ENCODE assay signal across 17 cellular contexts in the genomic region with DNA sequence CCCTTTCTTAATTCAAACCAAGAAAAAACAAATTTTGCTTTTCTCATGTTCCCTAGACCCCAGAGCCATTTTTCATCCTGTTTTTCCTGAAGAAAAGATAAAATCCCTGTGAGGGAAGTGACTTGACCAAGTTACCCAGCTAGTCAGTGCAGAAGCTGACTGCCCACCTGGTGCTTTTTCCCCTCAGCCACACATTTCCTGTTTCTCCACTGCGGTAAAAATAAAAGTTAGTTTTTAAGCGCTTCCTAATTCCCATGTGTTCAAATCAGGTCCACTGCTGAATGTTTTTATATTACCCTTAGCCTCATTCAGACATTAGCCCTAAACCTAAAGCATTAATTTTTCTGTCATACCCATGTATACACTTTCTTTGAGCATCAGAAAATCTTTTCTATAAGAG. TPM values are rescaled to one million over a fixed set of nuclear protein-coding genes. Genes with fewer than 3 reads are reported as not detected.
A peak's percentile ranks its signal among the peaks of the same experiment; 100 is the strongest.
DNase-seq lines count a peak whose midpoint lies in the region; ATAC-seq, FAIRE-seq and TF ChIP-seq lines count a peak whose summit lies in the region.
"Had no signal": no experiment of that assay in that cellular context is flagged by ENCODE, and none has a peak within 500 bp of the region (broad histone marks: within the 10 kb centered on the region; RNA-seq: fewer than 3 reads in every experiment).

No MANE protein-coding gene starts in this region.

- intact Hi-C loops in PC-3 (cut with micrococcal nuclease): loop anchor here (1.0 to 2.0 kb wide), 2 partner anchors 8 to 51 kb away; no protein-coding TSS in a partner anchor
- intact Hi-C loops in endothelial cell of umbilical vein (cut with micrococcal nuclease): loop anchor here (1.0 kb wide), 1 partner anchor 26 kb away; a partner anchor contains a TSS
- intact Hi-C loops in psoas muscle (cut with DNase I): no loop called here

- H3K4me3 ChIP-seq in BLaER1: no peak overlapping the region
- peak overlapping the region; percentile 35; the same call in 1 of the 2 replicates for H3K4me3 ChIP-seq in PC-3 (ENCODE audit: low read length)
- H3K4me3 ChIP-seq in endothelial cell of umbilical vein (replicated peaks in 1 of 3; ENCODE audit: insufficient read depth in 1 of 3, low read depth in 1 of 3, low read length in 3 of 3): peak overlapping the region in 1 of 3 experiments; percentile 31
- H3K4me3 ChIP-seq in psoas muscle: no peak overlapping the region
- H3K4me3 ChIP-seq: GM12878, neural progenitor cell, right atrium auricular region had no signal

- H3K4me2 ChIP-seq in BLaER1 (peak overlapping the region; percentile 29), PC-3 (ENCODE audit: low read length) (peak overlapping the region; percentile 78), endothelial cell of umbilical vein (ENCODE audit: insufficient read depth, low read length) (peak overlapping the region; percentile 92)
- H3K4me2 ChIP-seq: neural progenitor cell had no signal

- H3K27me3 ChIP-seq in BLaER1 (no peaks in the 10 kb centered on the region), PC-3 (ENCODE audit: low read length) (no peaks in the 10 kb centered on the region), endothelial cell of umbilical vein (ENCODE audit: control insufficient read depth in 2 of 2, insufficient read depth in 2 of 2, low read length in 2 of 2) (no peaks in the 10 kb centered on the region), psoas muscle (ENCODE audit: insufficient read depth in 3 of 3, low read length in 2 of 3) (no peaks in the 10 kb centered on the region)
- H3K27me3 ChIP-seq: neural progenitor cell, right atrium auricular region had no signal

- H2AFZ ChIP-seq in PC-3 (ENCODE audit: low read length) (no peak overlapping the region), endothelial cell of umbilical vein (ENCODE audit: low read depth, low read length) (peak overlapping the region; percentile 50)
- H2AFZ ChIP-seq: neural progenitor cell had no signal

- DNase-seq in PC-3: no peak
- peak; percentile 86 for DNase-seq in endothelial cell of umbilical vein (ENCODE audit: low read depth, low spot score)
- no peak for DNase-seq in psoas muscle
- no peak for DNase-seq in ecto neural progenitor cell (ENCODE audit: low spot score)
- no peak for DNase-seq in SW480 (ENCODE audit: low spot score)
- DNase-seq: activated CD8-positive, alpha-beta memory T cell treated with anti-CD3 and anti-CD28 coated beads, Interleukin-2, amount 50 U/mL, for 4 hours; hippocampal formation; NCI-H1092 treated with DMSO at 0.1 percent for 48 hours had no signal

- H3K9ac ChIP-seq in BLaER1 (no peak overlapping the region), PC-3 (ENCODE audit: low read length) (peak overlapping the region; percentile 55), endothelial cell of umbilical vein (replicated peaks; ENCODE audit: extremely low read depth, insufficient read depth, low read length) (peak overlapping the region; percentile 84)
- H3K9ac ChIP-seq: neural progenitor cell had no signal

- no peak for TF ChIP-seq CTCF in PC-3 (conservative IDR thresholded peaks at IDR 0.05; ENCODE audit: low read depth, low read length)
- no peak for TF ChIP-seq CTCF in endothelial cell of umbilical vein (IDR thresholded peaks at IDR 0.05; ENCODE audit: extremely low read depth in 1 of 2, insufficient read depth in 1 of 2, low read depth in 1 of 2, low read length in 2 of 2)
- no peak for TF ChIP-seq CTCF in psoas muscle (IDR thresholded peaks at IDR 0.05)

- H3K36me3 ChIP-seq in BLaER1: no peaks in the 10 kb centered on the region
- H3K36me3 ChIP-seq in PC-3 (ENCODE audit: low read depth, low read length): 0 out of 2 replicates have a peak, but pooled peaks cover 4% of the 10 kb centered on the region
- no peaks in the 10 kb centered on the region for H3K36me3 ChIP-seq in endothelial cell of umbilical vein (ENCODE audit: control insufficient read depth in 2 of 2, extremely low read depth in 1 of 2, insufficient read depth in 2 of 2, low read length in 2 of 2)
- no peaks in the 10 kb centered on the region for H3K36me3 ChIP-seq in psoas muscle (ENCODE audit: insufficient read depth in 1 of 2, low read depth in 1 of 2)
- H3K36me3 ChIP-seq: neural progenitor cell, right atrium auricular region had no signal

- H4K20me1 ChIP-seq in BLaER1 (no peaks in the 10 kb centered on the region), PC-3 (ENCODE audit: low read length) (no peaks in the 10 kb centered on the region), endothelial cell of umbilical vein (replicated peaks; ENCODE audit: control insufficient read depth, extremely low read depth, insufficient read depth, low read length) (no peaks in the 10 kb centered on the region)

- CTCF ChIA-PET in PC-3 (lab: Charles Lee): no interaction called here
- CTCF ChIA-PET in endothelial cell of umbilical vein (lab: Charles Lee): interaction anchor here (0.9 to 3.4 kb wide), 4 partner anchors 20 to 1022 kb away, joined by 3 to 16 read pairs (median 9); a partner anchor contains a TSS

- peaks cover 82% of the 10 kb centered on the region for H3K79me2 ChIP-seq in PC-3 (ENCODE audit: low read length)
- no peaks in the 10 kb centered on the region for H3K79me2 ChIP-seq in endothelial cell of umbilical vein (ENCODE audit: control insufficient read depth, insufficient read depth, low read length)

- H3F3A ChIP-seq in PC-3 (ENCODE audit: low read length, unreplicated experiment): peaks cover 4% of the 10 kb centered on the region

- peak; percentile 59 for FAIRE-seq in endothelial cell of umbilical vein (lab: Jason Lieb, UNC)
- FAIRE-seq: G401.6, GM12878, H1 had no signal

- no peak for TF ChIP-seq POLR2A in endothelial cell of umbilical vein (IDR thresholded peaks at IDR 0.05; ENCODE audit: low read depth, low read length)

- ATAC-seq in PC-3 (no peak), psoas muscle (no peak), GM21423 (IDR thresholded peaks at IDR 0.05; ENCODE audit: unreplicated experiment) (no peak), GM18498 (IDR thresholded peaks at IDR 0.05; ENCODE audit: unreplicated experiment) (no peak)
- ATAC-seq: activated CD4-positive, alpha-beta T cell treated with anti-CD3 and anti-CD28 coated beads for 36 hours; GM12878 had no signal

- WGBS in psoas muscle, 3 donors: 72 to 75% (median 74%) methylated on average over 2 of the region's 2 CpGs

- H3K27ac ChIP-seq in BLaER1 (no peak overlapping the region), PC-3 (ENCODE audit: low read length) (peak overlapping the region; percentile 86), endothelial cell of umbilical vein (ENCODE audit: insufficient read depth, low read depth, low read length) (peak overlapping the region; percentile 98), psoas muscle (peak overlapping the region; percentile 75)
- H3K27ac ChIP-seq: neural progenitor cell, right atrium auricular region had no signal

- H3K9me3 ChIP-seq in BLaER1: no peaks in the 10 kb centered on the region
- H3K9me3 ChIP-seq in PC-3 (ENCODE audit: low read length): no peaks in the 10 kb centered on the region
- H3K9me3 ChIP-seq in endothelial cell of umbilical vein (replicated peaks; ENCODE audit: control insufficient read depth, insufficient read depth, low read length): no peaks in the 10 kb centered on the region
- H3K9me3 ChIP-seq in psoas muscle: no peaks in the 10 kb centered on the region
- H3K9me3 ChIP-seq: right atrium auricular region had no signal

- H3K9me2 ChIP-seq in PC-3 (replicated peaks; ENCODE audit: low read length): no peaks in the 10 kb centered on the region

- BruUV-seq in PC-3 (replicated peaks; lab: Mats Ljungman, UMichigan) (no TSS peak), endothelial cell of umbilical vein (replicated peaks; lab: Mats Ljungman, UMichigan) (no TSS peak)

- POLR2A ChIA-PET in PC-3 (lab: Charles Lee; ENCODE audit: unreplicated experiment): no interaction called here
- POLR2A ChIA-PET in endothelial cell of umbilical vein (lab: Charles Lee): interaction anchor here (0.9 kb wide), 1 partner anchor 26 kb away, joined by 5 read pairs; a partner anchor contains a TSS

- H3K4me1 ChIP-seq in BLaER1: peaks cover 13% of the 10 kb centered on the region
- peaks cover 22% of the 10 kb centered on the region for H3K4me1 ChIP-seq in PC-3 (ENCODE audit: insufficient read depth, low read length)
- peaks cover 24% of the 10 kb centered on the region for H3K4me1 ChIP-seq in endothelial cell of umbilical vein (ENCODE audit: control insufficient read depth, extremely low read depth, insufficient read depth, low read length)
- H3K4me1 ChIP-seq in psoas muscle: peaks cover 37% of the 10 kb centered on the region

- no peaks in the 10 kb centered on the region for H3K9me1 ChIP-seq in endothelial cell of umbilical vein (replicated peaks; ENCODE audit: control insufficient read depth, extremely low read depth, insufficient read depth, low read length)

- dilution Hi-C loops in endothelial cell of umbilical vein (cut with MboI; ENCODE audit: extremely low pct_ligation_motif_present, low sequenced_read_pairs): no loop called here

TF ChIP-seq in endothelial cell of umbilical vein, 7 proteins besides CTCF, POLR2A, EP300 and RAD21:
- TF ChIP-seq, protein P1, sequence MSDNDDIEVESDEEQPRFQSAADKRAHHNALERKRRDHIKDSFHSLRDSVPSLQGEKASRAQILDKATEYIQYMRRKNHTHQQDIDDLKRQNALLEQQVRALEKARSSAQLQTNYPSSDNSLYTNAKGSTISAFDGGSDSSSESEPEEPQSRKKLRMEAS (IDR thresholded peaks at IDR 0.05; ENCODE audit: insufficient read depth, insufficient read length): no peak
- TF ChIP-seq JUN (IDR thresholded peaks at IDR 0.05; ENCODE audit: borderline replicate concordance, insufficient read depth, insufficient read length, low read depth) (no peak), POLR2AphosphoS5 (IDR thresholded peaks at IDR 0.05; ENCODE audit: insufficient read depth, low read depth, low read length) (no peak), MYC (IDR thresholded peaks at IDR 0.05; ENCODE audit: low read depth, low read length) (no peak), FOS (IDR thresholded peaks at IDR 0.05; ENCODE audit: borderline replicate concordance, insufficient read depth, low read length) (no peak), EZH2 (IDR thresholded peaks at IDR 0.05; ENCODE audit: borderline replicate concordance, low read depth, low read length, severe bottlenecking) (no peak), GATA2 (IDR thresholded peaks at IDR 0.05; ENCODE audit: insufficient read depth, insufficient read length, low read depth, low read length) (no peak)

RNA-seq across cellular contexts. Expression of a gene that starts 26.1 kb away (rescaled TPM):
- total RNA-seq in PC-3 (2014; rRNA removed) (9.4 and 12.3 TPM in 2 replicates), endothelial cell of umbilical vein (13.8 and 14.6 TPM in 2 replicates), psoas muscle (100 to 1,000 TPM in 1 of 4 donors, 10 to 100 TPM in 3; 45.5 to 134 (median 52.6) TPM)
- polyA plus RNA-seq in endothelial cell of umbilical vein (3.1 and 3.3 TPM in 2 replicates), psoas muscle (10 to 100 TPM in 2 of 3 donors, 1 to 10 TPM in 1; 5.4 to 16.8 (median 13.2) TPM)
- 4.5 and 4.9 TPM in 2 replicates for polyA plus RNA-seq in endothelial cell of umbilical vein (2011; cell fraction: cytosol; rRNA removed)
- 5.2 and 5.8 TPM in 2 replicates for polyA plus RNA-seq in endothelial cell of umbilical vein (2011; cell fraction: nucleus; rRNA removed)
- 7.0 and 7.6 TPM in 2 replicates for polyA plus RNA-seq in endothelial cell of umbilical vein (2012)
- polyA minus RNA-seq in endothelial cell of umbilical vein: 18.2 and 21.0 TPM in 2 replicates
- polyA minus RNA-seq in endothelial cell of umbilical vein (2011; cell fraction: cytosol; rRNA and poly(A)+ RNA removed): 0.41 TPM
- 20.0 and 26.3 TPM in 2 replicates for polyA minus RNA-seq in endothelial cell of umbilical vein (2011; cell fraction: nucleus; rRNA and poly(A)+ RNA removed)

Comparison
In these comparisons a context has a peak if more than half of its experiments do, and no peak if none do; other contexts are left out.
1. H3K4me2 ChIP-seq: peak in every context shown above with its lines; median percentile 92 in endothelial cell of umbilical vein; 78 in PC-3; 29 in BLaER1.
2. intact Hi-C loops: an anchor here in PC-3 (1.0 to 2.0 kb wide) and endothelial cell of umbilical vein (1.0 kb wide); none called in psoas muscle.